ENCODE assay signal across 19 cellular contexts in genomic region chr21:41246808-41247207, GRCh38.
A peak's percentile ranks its signal among the peaks of the same experiment; 100 is the strongest.
DNase-seq lines count a peak whose midpoint lies in the region; ATAC-seq and TF ChIP-seq lines count a peak whose summit lies in the region.
"Had no signal": no experiment of that assay in that cellular context is flagged by ENCODE, and none has a peak within 500 bp of the region (broad histone marks: within the 10 kb centered on the region; RNA-seq: fewer than 3 reads in every experiment).

No MANE protein-coding gene starts in this region.

- peak overlapping the region; percentile 28 for H3K4me3 Mint-ChIP-seq in endothelial cell (ENCODE audit: unreplicated experiment)

- 93% methylated on average over 13 of the region's 13 CpGs for WGBS in right cardiac atrium
- 95 to 97% (median 96%) methylated on average over 13 of the region's 13 CpGs for WGBS in heart left ventricle, 4 donors
- WGBS in aorta, 2 donors, result 68 to 80% methylated on average over 13 of the region's 13 CpGs

- H3K27ac ChIP-seq in right cardiac atrium (ENCODE audit: low read length) (peak overlapping the region; percentile 31), heart left ventricle (peak overlapping the region in 2 of 12 donors; percentile 50 to 68), gastrocnemius medialis (peak overlapping the region in 3 of 4 donors; percentile 71 to 77 (median 74)), aorta (ENCODE audit: low read depth in 1 of 2, low read length in 2 of 2) (peak overlapping the region; percentile 73 to 91), brain microvascular endothelial cell (no peak overlapping the region)
- H3K27ac ChIP-seq: GM23248, KMS-11, PC-9 had no signal

- DNase-seq in right cardiac atrium (no peak), heart left ventricle (no peak), endothelial cell (ENCODE audit: low spot score) (no peak), gastrocnemius medialis (no peak), aorta (no peak), brain microvascular endothelial cell (no peak)
- no peak for DNase-seq in activated CD4-positive, alpha-beta T cell treated with anti-CD3 and anti-CD28 coated beads, Interleukin-2, amount 50 U/mL, for 48 hours
- DNase-seq in stimulated activated CD4-positive, alpha-beta T cell treated with anti-CD3 and anti-CD28 coated beads, Interleukin-4, amount 100 ng/mL, for 24 hours, result no peak
- DNase-seq: C1 segment of cervical spinal cord, DMS 273 treated with DMSO at 0.1 percent for 48 hours, GDM1, GM23248, NCI-H1436 treated with DMSO at 0.1 percent for 48 hours, NCI-H2029 treated with DMSO at 0.1 percent for 48 hours, NCI-H748 treated with DMSO at 0.1 percent for 48 hours, PC-9 had no signal

- intact Hi-C loops in right cardiac atrium (cut with DNase I), result no loop called here
- intact Hi-C loops in heart left ventricle (cut with DNase I), result loop anchor here in 1 of 10 donors (10.0 kb wide), 1 partner anchor 72 kb away; no protein-coding TSS in a partner anchor
- intact Hi-C loops in gastrocnemius medialis (cut with DNase I; ENCODE audit: low total_unique reads), result no loop called here
- intact Hi-C loops in aorta (cut with DNase I), result loop anchor here in 1 of 2 donors (2.0 kb wide), 1 partner anchor 78 kb away; the partner anchor contains the start of gene BACE2

- ATAC-seq in right cardiac atrium (no peak), heart left ventricle (no peak), gastrocnemius medialis (no peak), aorta (ENCODE audit: low FRiP score) (no peak)
- ATAC-seq: GM12878, HCT116 had no signal

- in situ Hi-C loops in gastrocnemius medialis (cut with MboI; ENCODE audit: low sequenced_read_pairs in 4 of 4), result no loop called here
- in situ Hi-C loops in brain microvascular endothelial cell (cut with HindIII; ENCODE audit: low pct_ligation_motif_present, low sequenced_read_pairs), result no loop called here

- TF ChIP-seq POLR2A in heart left ventricle (IDR thresholded peaks at IDR 0.05), result no peak
- TF ChIP-seq POLR2A in gastrocnemius medialis (IDR thresholded peaks at IDR 0.05), result no peak

- H3K4me3 ChIP-seq in right cardiac atrium (ENCODE audit: low read length) (no peak overlapping the region), heart left ventricle (no peak overlapping the region), gastrocnemius medialis (no peak overlapping the region), aorta (ENCODE audit: low read length in 2 of 2) (no peak overlapping the region), brain microvascular endothelial cell (ENCODE audit: low read depth, low read length) (no peak overlapping the region)
- H3K4me3 ChIP-seq: GM12878, GM23248, PC-9 had no signal

- H3K4me1 Mint-ChIP-seq in endothelial cell (ENCODE audit: unreplicated experiment), result peaks cover 22% of the 10 kb centered on the region

- H3K9me3 Mint-ChIP-seq in endothelial cell (ENCODE audit: unreplicated experiment), result no peaks in the 10 kb centered on the region

- no peaks in the 10 kb centered on the region for H3K27me3 ChIP-seq in right cardiac atrium (ENCODE audit: control insufficient read depth, insufficient read depth)
- no peaks in the 10 kb centered on the region for H3K27me3 ChIP-seq in heart left ventricle
- H3K27me3 ChIP-seq in gastrocnemius medialis, result no peaks in the 10 kb centered on the region
- no peaks in the 10 kb centered on the region for H3K27me3 ChIP-seq in aorta (ENCODE audit: control insufficient read depth in 1 of 2, insufficient read depth in 2 of 2, low read length in 1 of 2)
- no peaks in the 10 kb centered on the region for H3K27me3 ChIP-seq in brain microvascular endothelial cell (replicated peaks)

- H3K27ac Mint-ChIP-seq in endothelial cell (ENCODE audit: unreplicated experiment), result peak overlapping the region; percentile 37

- H3K27me3 Mint-ChIP-seq in endothelial cell (ENCODE audit: unreplicated experiment), result peaks cover 4% of the 10 kb centered on the region

- H3K9me3 ChIP-seq in right cardiac atrium (ENCODE audit: control insufficient read depth, low read length) (no peaks in the 10 kb centered on the region), heart left ventricle (no peaks in the 10 kb centered on the region), gastrocnemius medialis (no peaks in the 10 kb centered on the region), aorta (ENCODE audit: control insufficient read depth, low read length) (no peaks in the 10 kb centered on the region)

- H3K4me1 ChIP-seq in right cardiac atrium (ENCODE audit: control insufficient read depth, insufficient read depth, low read length) (no peaks in the 10 kb centered on the region), heart left ventricle (peaks cover 0 to 13% (median 0%) of the 10 kb centered on the region in 12 donors), gastrocnemius medialis (no peaks in the 10 kb centered on the region), aorta (ENCODE audit: control insufficient read depth in 1 of 2, insufficient read depth in 2 of 2, low read length in 2 of 2) (peaks cover 4 to 8% of the 10 kb centered on the region in 2 donors)

- peaks cover 73% of the 10 kb centered on the region for H3K36me3 Mint-ChIP-seq in endothelial cell (ENCODE audit: low read depth, unreplicated experiment)

- TF ChIP-seq CTCF in heart left ventricle (IDR thresholded peaks at IDR 0.05) (no peak), endothelial cell (IDR thresholded peaks at IDR 0.05; ENCODE audit: unreplicated experiment) (no peak), gastrocnemius medialis (IDR thresholded peaks at IDR 0.05 in 4 of 5, conservative IDR thresholded peaks at IDR 0.05 in 1 of 5) (no peak), brain microvascular endothelial cell (IDR thresholded peaks at IDR 0.05; ENCODE audit: low read depth, low read length, missing control alignments) (no peak)

- H3K36me3 ChIP-seq in heart left ventricle (peaks cover 4 to 65% (median 26%) of the 10 kb centered on the region in 9 donors), gastrocnemius medialis (peaks cover 0 to 5% of the 10 kb centered on the region in 2 donors), aorta (ENCODE audit: control insufficient read depth in 1 of 2, insufficient read depth in 2 of 2, low read length in 1 of 2) (no peaks in the 10 kb centered on the region), brain microvascular endothelial cell (replicated peaks) (no peaks in the 10 kb centered on the region)
